ENCODE assay signal across 10 cellular contexts in the genomic region with DNA sequence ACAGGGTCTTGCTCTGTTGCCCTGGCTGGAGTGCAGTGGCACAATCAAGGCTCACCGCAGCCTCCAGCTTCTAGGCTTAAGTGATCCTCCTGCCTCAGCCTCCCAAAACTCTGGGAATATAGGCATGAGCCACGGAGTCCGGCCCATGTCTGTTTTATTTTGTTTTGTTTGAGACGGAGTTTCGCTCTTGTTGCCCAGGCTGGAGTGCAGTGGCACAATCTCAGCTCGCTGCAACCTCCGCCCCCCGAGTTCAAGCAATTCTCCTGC. TPM values are rescaled to one million over a fixed set of nuclear protein-coding genes. Genes with fewer than 3 reads are reported as not detected.
DNase-seq lines count a peak whose midpoint lies in the region; ATAC-seq and TF ChIP-seq lines count a peak whose summit lies in the region.
"Not testable (repeated sequence)": the region's sequence is repeated elsewhere in the genome, so short reads cannot be mapped to it uniquely, and the experiment has no call there.
"Had no signal": no experiment of that assay in that cellular context is flagged by ENCODE, and none has a peak within 500 bp of the region (broad histone marks: within the 10 kb centered on the region; RNA-seq: fewer than 3 reads in every experiment).

No MANE protein-coding gene starts in this region.

- not testable (repeated sequence) for TF ChIP-seq POLR2A in testis (IDR thresholded peaks at IDR 0.05)

- not testable (repeated sequence) for H3K36me3 Mint-ChIP-seq in IgD-negative memory B cell

- intact Hi-C loops in left lung (cut with DNase I), result not testable (repeated sequence)
- intact Hi-C loops in testis (cut with DNase I; ENCODE audit: low total_unique reads), result loop anchor here (10.0 kb wide), 2 partner anchors 100 to 170 kb away; partner anchors contain the start of genes CDC42BPG, TM7SF2 and ZNHIT2

- H2AFZ ChIP-seq in osteoblast (ENCODE audit: low read length), result peak overlapping the region; percentile 99

- H3K9me3 Mint-ChIP-seq in IgD-negative memory B cell, result not testable (repeated sequence)

- 58 to 70% methylated on average over 8 of the region's 8 CpGs for WGBS in testis, 2 donors

- H3K4me3 ChIP-seq in BLaER1 treated with 17β-estradiol and CSF1 and Interleukin-3, amounts not matched to agents 10 nM and 100 nM, result peak overlapping the region; percentile 64 to 89 (median 79)
- H3K4me3 ChIP-seq in WERI-Rb-1 (ENCODE audit: low read depth, low read length) (peak overlapping the region; percentile 61), astrocyte of the cerebellum (ENCODE audit: low read depth, low read length) (peak overlapping the region; percentile 78), epithelial cell of proximal tubule (ENCODE audit: low read depth, low read length) (peak overlapping the region; percentile 94), left lung (peak overlapping the region; percentile 70 to 91), osteoblast (ENCODE audit: insufficient read depth, low read length) (peak overlapping the region; percentile 96), testis (peak overlapping the region; percentile 55 to 88)

- peaks cover 15% of the 10 kb centered on the region for H3K79me2 ChIP-seq in osteoblast (ENCODE audit: insufficient read depth, low read length)

- H3K9ac ChIP-seq in BLaER1 treated with 17β-estradiol and CSF1 and Interleukin-3, amounts not matched to agents 10 nM and 100 nM, result peak overlapping the region; percentile 88 to 94 (median 91)

- ATAC-seq in left lung, result not testable (repeated sequence)

- peak overlapping the region; percentile 84 to 97 (median 95); a peak in 21 of 22 replicates for H3K27ac ChIP-seq in BLaER1 treated with 17β-estradiol and CSF1 and Interleukin-3, amounts not matched to agents 10 nM and 100 nM
- H3K27ac ChIP-seq in WERI-Rb-1, result peak overlapping the region; percentile 94; the same call in 1 of the 2 replicates
- H3K27ac ChIP-seq in left lung, result peak overlapping the region; percentile 99 to 100
- H3K27ac ChIP-seq in osteoblast (ENCODE audit: low read depth, low read length), result peak overlapping the region; percentile 97
- H3K27ac ChIP-seq in testis, result peak overlapping the region; percentile 90 to 98

- not testable (repeated sequence) for TF ChIP-seq CTCF in WERI-Rb-1 (IDR thresholded peaks at IDR 0.05; ENCODE audit: low read depth, low read length); astrocyte of the cerebellum (IDR thresholded peaks at IDR 0.05; ENCODE audit: low read depth, low read length, missing control alignments); epithelial cell of proximal tubule (conservative IDR thresholded peaks at IDR 0.05; ENCODE audit: low read depth, low read length); left lung (IDR thresholded peaks at IDR 0.05); osteoblast (IDR thresholded peaks at IDR 0.05; ENCODE audit: extremely low read depth, low read depth, low read length); testis (IDR thresholded peaks at IDR 0.05)

- H3K27me3 Mint-ChIP-seq in IgD-negative memory B cell, result not testable (repeated sequence)

- in situ Hi-C loops in astrocyte of the cerebellum (cut with HindIII; ENCODE audit: low sequenced_read_pairs), result not testable (repeated sequence)

- DNase-seq in WERI-Rb-1; astrocyte of the cerebellum (ENCODE audit: low read depth); epithelial cell of proximal tubule (ENCODE audit: low read depth); left lung; osteoblast (ENCODE audit: insufficient read length, low spot score, missing footprints); testis: not testable (repeated sequence)

- H3K4me2 ChIP-seq in BLaER1 treated with 17β-estradiol and CSF1 and Interleukin-3, amounts not matched to agents 10 nM and 100 nM, result peak overlapping the region; percentile 78 to 94 (median 84)
- peak overlapping the region; percentile 98 for H3K4me2 ChIP-seq in osteoblast (ENCODE audit: insufficient read depth, low read length)

- peaks cover 14 to 27% (median 21%) of the 10 kb centered on the region in 11 experiments; a peak in 21 of 22 replicates for H3K36me3 ChIP-seq in BLaER1 treated with 17β-estradiol and CSF1 and Interleukin-3, amounts not matched to agents 10 nM and 100 nM
- H3K36me3 ChIP-seq in WERI-Rb-1 (peaks cover 14% of the 10 kb centered on the region), left lung (peaks cover 0 to 19% of the 10 kb centered on the region in 2 donors), osteoblast (ENCODE audit: insufficient read depth, low read length) (peaks cover 18% of the 10 kb centered on the region)
- H3K36me3 ChIP-seq in testis (ENCODE audit: low read depth, missing control alignments), result not testable (repeated sequence)

- H3K27ac Mint-ChIP-seq in IgD-negative memory B cell, result peak overlapping the region in 2 of 3 donors; percentile 23 to 95

- peak overlapping the region; percentile 84 to 95 (median 92) for H3K4me3 Mint-ChIP-seq in IgD-negative memory B cell

- peaks cover 18 to 24% (median 19%) of the 10 kb centered on the region in 3 donors for H3K4me1 Mint-ChIP-seq in IgD-negative memory B cell

- not testable (repeated sequence) for H4K20me1 ChIP-seq in BLaER1 treated with 17β-estradiol and CSF1 and Interleukin-3, amounts not matched to agents 10 nM and 100 nM; osteoblast (ENCODE audit: insufficient read depth, low read length)

- peaks cover 35 to 53% (median 48%) of the 10 kb centered on the region in 10 experiments for H3K4me1 ChIP-seq in BLaER1 treated with 17β-estradiol and CSF1 and Interleukin-3, amounts not matched to agents 10 nM and 100 nM
- H3K4me1 ChIP-seq in left lung (peaks cover 7 to 30% of the 10 kb centered on the region in 2 donors), osteoblast (ENCODE audit: insufficient read depth, low read length) (peaks cover 12% of the 10 kb centered on the region)
- not testable (repeated sequence) for H3K4me1 ChIP-seq in testis

- H3K27me3 ChIP-seq in BLaER1 treated with 17β-estradiol and CSF1 and Interleukin-3, amounts not matched to agents 10 nM and 100 nM; WERI-Rb-1 (ENCODE audit: insufficient read depth, low read depth, severe bottlenecking); left lung; osteoblast (ENCODE audit: insufficient read depth, low read length); testis: not testable (repeated sequence)

- not testable (repeated sequence) for H3K9me3 ChIP-seq in BLaER1 treated with 17β-estradiol and CSF1 and Interleukin-3, amounts not matched to agents 10 nM and 100 nM (replicated peaks in 1 of 11); WERI-Rb-1 (ENCODE audit: severe bottlenecking); left lung; osteoblast (ENCODE audit: low read depth, low read length); testis

RNA-seq across cellular contexts. Expression of gene ARL2, which starts 0.9 kb away (rescaled TPM):
- 100 TPM for polyA plus RNA-seq in IgD-negative memory B cell
- total RNA-seq in epithelial cell of proximal tubule, result 151 and 169 TPM in 2 replicates
- total RNA-seq in left lung, result 10 to 100 TPM; 85.3 to 89.9 TPM
- 66.3 and 78.5 TPM in 2 replicates for total RNA-seq in osteoblast
- total RNA-seq in testis, result 100 to 1,000 TPM; 127 to 154 TPM
- polyA plus RNA-seq in testis (ENCODE audit: insufficient read depth, low read depth, low replicate concordance), result 235 TPM

RNA-seq across cellular contexts. Expression of gene SNX15, which starts 12.3 kb away (rescaled TPM):
- 24.4 TPM for polyA plus RNA-seq in IgD-negative memory B cell
- 16.5 and 18.5 TPM in 2 replicates for total RNA-seq in epithelial cell of proximal tubule
- total RNA-seq in left lung, result 10 to 100 TPM; 22.6 to 27.4 TPM
- 12.3 and 13.0 TPM in 2 replicates for total RNA-seq in osteoblast
- 10 to 100 TPM; 17.0 to 22.5 TPM for total RNA-seq in testis
- polyA plus RNA-seq in testis (ENCODE audit: insufficient read depth, low read depth, low replicate concordance), result 15.6 TPM

RNA-seq across cellular contexts. Expression of gene BATF2, which starts 18.1 kb away (rescaled TPM):
- polyA plus RNA-seq in IgD-negative memory B cell (0.29 TPM), testis (ENCODE audit: insufficient read depth, low read depth, low replicate concordance) (2.7 TPM)
- total RNA-seq in epithelial cell of proximal tubule (0.35 and 1.1 TPM in 2 replicates), left lung (1 to 10 TPM; 3.2 to 8.1 TPM), osteoblast (0.29 and 1.4 TPM in 2 replicates), testis (1 to 10 TPM in 1 of 2 donors, under 1 TPM in 1; 0.94 to 1.5 TPM)
- total RNA-seq: frontal cortex had no signal

RNA-seq across cellular contexts. Expression of gene SAC3D1, which starts 26.1 kb away (rescaled TPM):
- polyA plus RNA-seq in IgD-negative memory B cell, result 7.2 TPM
- 49.0 and 50.6 TPM in 2 replicates for total RNA-seq in epithelial cell of proximal tubule
- total RNA-seq in left lung, result 10 to 100 TPM; 13.2 to 15.4 TPM
- total RNA-seq in osteoblast, result 7.6 and 9.7 TPM in 2 replicates
- 10 to 100 TPM; 40.5 to 41.0 TPM for total RNA-seq in testis
- polyA plus RNA-seq in testis (ENCODE audit: insufficient read depth, low read depth, low replicate concordance), result 63.5 TPM

RNA-seq across cellular contexts. Expression of gene MAJIN, which starts 43.0 kb away (rescaled TPM):
- polyA plus RNA-seq in IgD-negative memory B cell (0.39 TPM), testis (ENCODE audit: insufficient read depth, low read depth, low replicate concordance) (36.4 TPM)
- total RNA-seq in epithelial cell of proximal tubule (not detected in 2 replicates), left lung (not detected), osteoblast (not detected in 2 replicates), testis (10 to 100 TPM; 14.4 to 34.8 TPM)
- total RNA-seq: frontal cortex, mucosa of gallbladder had no signal
